ENCODE assay signal across 1 cellular context in genomic region chr22:42649261-42650056, GRCh38.
TF ChIP-seq lines count a peak whose summit lies in the region.

CYB5R3 (minus strand) TSS chr22:42649392; CDS start chr22:42649315, 77 bp downstream.

TF ChIP-seq in H1, 55 proteins besides CTCF, POLR2A, EP300 and RAD21 (continued from another document):
- no peak for TF ChIP-seq ZNF274 (IDR thresholded peaks at IDR 0.05; ENCODE audit: borderline replicate concordance, extremely low read depth, low read length)
- peak; percentile 70 for TF ChIP-seq TAF7 (optimal IDR thresholded peaks at IDR 0.05; ENCODE audit: borderline replicate concordance, low read depth, low read length)
- no peak for TF ChIP-seq CTBP2 (IDR thresholded peaks at IDR 0.05; ENCODE audit: borderline replicate concordance, insufficient read depth, insufficient read length, low read length)
- TF ChIP-seq CREB1 (IDR thresholded peaks at IDR 0.05): peak; percentile 91
- no peak for TF ChIP-seq EZH2 (IDR thresholded peaks at IDR 0.05; ENCODE audit: low read depth, low read length, severe bottlenecking)
- TF ChIP-seq MAFK (IDR thresholded peaks at IDR 0.05; ENCODE audit: low read depth, low read length): no peak
- TF ChIP-seq FOSL1 (IDR thresholded peaks at IDR 0.05; ENCODE audit: insufficient read depth, low read depth, low read length): no peak
- no peak for TF ChIP-seq CHD7 (IDR thresholded peaks at IDR 0.05; ENCODE audit: insufficient replicate concordance, low read length)
- TF ChIP-seq PHF8 (conservative IDR thresholded peaks at IDR 0.05; ENCODE audit: low read depth, low read length): peak; percentile 73
- no peak for TF ChIP-seq MAX (IDR thresholded peaks at IDR 0.05)
- peak; percentile 75; the same call in 1 of the 2 replicates for TF ChIP-seq KDM1A (IDR thresholded peaks at IDR 0.05; ENCODE audit: borderline replicate concordance, low read length)
- peak; percentile 95 for TF ChIP-seq TAF1 (IDR thresholded peaks at IDR 0.05; ENCODE audit: low read depth, low read length)
- TF ChIP-seq RXRA (IDR thresholded peaks at IDR 0.05; ENCODE audit: insufficient read depth, low read depth, low read length): no peak
- TF ChIP-seq BACH1 (IDR thresholded peaks at IDR 0.05; ENCODE audit: low read length): no peak
- no peak for TF ChIP-seq KDM5A (IDR thresholded peaks at IDR 0.05; ENCODE audit: low read length)
- TF ChIP-seq SIRT6 (IDR thresholded peaks at IDR 0.05; ENCODE audit: low read length): no peak
- no peak for TF ChIP-seq GABPA (IDR thresholded peaks at IDR 0.05; ENCODE audit: borderline replicate concordance, insufficient read depth, low read length)
- peak; percentile 35 for TF ChIP-seq KDM4A (IDR thresholded peaks at IDR 0.05; ENCODE audit: low read depth, low read length, severe bottlenecking)
- peak; percentile 70; the same call in 1 of the 2 replicates for TF ChIP-seq POLR2AphosphoS5 (IDR thresholded peaks at IDR 0.05; ENCODE audit: low read depth, low read length)
- peak; percentile 96 for TF ChIP-seq YY1 (IDR thresholded peaks at IDR 0.05; ENCODE audit: low read depth, low read length)
- no peak for TF ChIP-seq SIN3A (conservative IDR thresholded peaks at IDR 0.05 in 1 of 2, IDR thresholded peaks at IDR 0.05 in 1 of 2; ENCODE audit: low read depth in 1 of 2, low read length in 2 of 2)
- TF ChIP-seq JUN (IDR thresholded peaks at IDR 0.05; ENCODE audit: low read depth, low read length): no peak
TF ChIP-seq in H1: peak in this region for 9.
